Comparison of ENCODE assay signal across 1 cellular context in the genomic region with DNA sequence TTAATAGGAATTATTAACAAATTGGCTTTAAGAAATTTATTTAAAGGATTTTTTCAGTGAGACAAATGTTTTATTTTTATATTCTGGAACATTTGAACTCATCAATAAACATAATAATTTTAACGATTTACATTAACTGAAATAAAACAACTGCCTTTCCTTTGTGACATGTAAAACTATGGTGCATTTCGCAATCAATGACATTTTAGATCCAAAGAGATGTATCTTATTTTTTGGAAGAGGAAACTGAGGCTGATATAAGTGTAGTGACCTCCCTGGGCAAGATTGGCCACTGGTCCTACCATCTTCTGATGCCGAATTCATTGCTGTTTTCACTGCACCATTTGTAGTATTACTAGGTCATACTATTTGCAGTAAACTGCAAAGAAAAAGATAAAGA.
TF ChIP-seq lines count a peak whose summit lies in the region.

No MANE protein-coding gene starts in this region.

TF ChIP-seq in IMR-90, 13 proteins besides CTCF, POLR2A, EP300 and RAD21 (continued from another document):
- TF ChIP-seq, protein P1, sequence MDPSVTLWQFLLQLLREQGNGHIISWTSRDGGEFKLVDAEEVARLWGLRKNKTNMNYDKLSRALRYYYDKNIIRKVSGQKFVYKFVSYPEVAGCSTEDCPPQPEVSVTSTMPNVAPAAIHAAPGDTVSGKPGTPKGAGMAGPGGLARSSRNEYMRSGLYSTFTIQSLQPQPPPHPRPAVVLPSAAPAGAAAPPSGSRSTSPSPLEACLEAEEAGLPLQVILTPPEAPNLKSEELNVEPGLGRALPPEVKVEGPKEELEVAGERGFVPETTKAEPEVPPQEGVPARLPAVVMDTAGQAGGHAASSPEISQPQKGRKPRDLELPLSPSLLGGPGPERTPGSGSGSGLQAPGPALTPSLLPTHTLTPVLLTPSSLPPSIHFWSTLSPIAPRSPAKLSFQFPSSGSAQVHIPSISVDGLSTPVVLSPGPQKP (IDR thresholded peaks at IDR 0.05; ENCODE audit: borderline replicate concordance, low read depth, low read length): no peak
- TF ChIP-seq SMC3 (IDR thresholded peaks at IDR 0.05; ENCODE audit: low read depth, low read length) (no peak), MAZ (IDR thresholded peaks at IDR 0.05; ENCODE audit: borderline replicate concordance, low read depth, low read length) (no peak), MAFK (IDR thresholded peaks at IDR 0.05; ENCODE audit: low read depth, low read length) (no peak), MXI1 (IDR thresholded peaks at IDR 0.05; ENCODE audit: borderline replicate concordance, low read depth, low read length) (no peak)
- TF ChIP-seq, protein P2, sequence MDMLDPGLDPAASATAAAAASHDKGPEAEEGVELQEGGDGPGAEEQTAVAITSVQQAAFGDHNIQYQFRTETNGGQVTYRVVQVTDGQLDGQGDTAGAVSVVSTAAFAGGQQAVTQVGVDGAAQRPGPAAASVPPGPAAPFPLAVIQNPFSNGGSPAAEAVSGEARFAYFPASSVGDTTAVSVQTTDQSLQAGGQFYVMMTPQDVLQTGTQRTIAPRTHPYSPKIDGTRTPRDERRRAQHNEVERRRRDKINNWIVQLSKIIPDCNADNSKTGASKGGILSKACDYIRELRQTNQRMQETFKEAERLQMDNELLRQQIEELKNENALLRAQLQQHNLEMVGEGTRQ (IDR thresholded peaks at IDR 0.05; ENCODE audit: low read depth, low read length): no peak
